Comparison of ENCODE assay signal across 8 cellular contexts in genomic region chr3:66394261-66395249, GRCh38.
DNase-seq lines count a peak whose midpoint lies in the region; ATAC-seq, FAIRE-seq and TF ChIP-seq lines count a peak whose summit lies in the region.

No MANE protein-coding gene starts in this region.

- H3K27me3 ChIP-seq in Caco-2 (replicated peaks; ENCODE audit: control insufficient read depth, insufficient read depth, low read length) (no peaks in the 10 kb centered on the region), OCI-LY3 (ENCODE audit: low read depth, low read length) (no peaks in the 10 kb centered on the region), H1 (replicated peaks in 1 of 4; ENCODE audit: control insufficient read depth in 3 of 4, extremely low read depth in 1 of 4, insufficient read depth in 3 of 4, low read length in 3 of 4) (no peaks in the 10 kb centered on the region)

- H3K56ac ChIP-seq in H1 (replicated peaks; ENCODE audit: insufficient read length, low read depth, low read length) = no peak overlapping the region

- H3K4me3 ChIP-seq in Caco-2 (ENCODE audit: low read depth, low read length) (no peak overlapping the region), OCI-LY3 (ENCODE audit: low read length) (peak overlapping the region; percentile 65; the same call in 1 of the 2 replicates), H1 (ENCODE audit: extremely low read depth in 1 of 4, insufficient read depth in 2 of 4, low read depth in 3 of 4, low read length in 4 of 4) (no peak overlapping the region)

- H3K4me1 Mint-ChIP-seq in Caco-2 (ENCODE audit: low read depth, unreplicated experiment) = no peaks in the 10 kb centered on the region

- no peak overlapping the region for H4K5ac ChIP-seq in H1 (ENCODE audit: insufficient read length, low read depth, low read length)

- peaks cover 2% of the 10 kb centered on the region; the same call in 1 of the 2 replicates for H3K79me1 ChIP-seq in H1 (ENCODE audit: low read depth, low read length)

- H3K23ac ChIP-seq in H1 (ENCODE audit: insufficient read length) = no peak overlapping the region

- no peak overlapping the region for H2BK20ac ChIP-seq in H1 (ENCODE audit: low read length)

- H4K20me1 ChIP-seq in OCI-LY3 (ENCODE audit: insufficient read depth, low read length) (no peaks in the 10 kb centered on the region), H1 (replicated peaks in 1 of 2; ENCODE audit: control insufficient read depth in 1 of 2, insufficient read depth in 2 of 2, low read length in 2 of 2) (peaks cover 5 to 11% of the 10 kb centered on the region in 2 experiments)

- H2BK15ac ChIP-seq in H1 (ENCODE audit: low read length) = no peak overlapping the region

- no peaks in the 10 kb centered on the region for H3K9me3 Mint-ChIP-seq in Caco-2 (ENCODE audit: unreplicated experiment)

- TF ChIP-seq RAD21 in H1 (IDR thresholded peaks at IDR 0.05 in 1 of 2, conservative IDR thresholded peaks at IDR 0.05 in 1 of 2; ENCODE audit: low read depth in 2 of 2, low read length in 2 of 2) = no peak

- H2AFZ ChIP-seq in OCI-LY3 (ENCODE audit: low read depth, low read length) (no peak overlapping the region), H1 (ENCODE audit: low read length) (no peak overlapping the region)

- H3K36me3 ChIP-seq in Caco-2 (ENCODE audit: control insufficient read depth, insufficient read depth, low read length) (peaks cover 5% of the 10 kb centered on the region), OCI-LY3 (replicated peaks; ENCODE audit: low read depth, low read length) (peaks cover 70% of the 10 kb centered on the region), H1 (ENCODE audit: control insufficient read depth in 2 of 4, insufficient read depth in 4 of 4, low read length in 3 of 4) (peaks cover 52 to 97% (median 72%) of the 10 kb centered on the region in 4 experiments)

- peak overlapping the region; percentile 42 for H3K27ac Mint-ChIP-seq in Caco-2 (ENCODE audit: unreplicated experiment)

- ATAC-seq in GM21619 (IDR thresholded peaks at IDR 0.05; ENCODE audit: unreplicated experiment) = no peak

- POLR2A ChIA-PET in Caco-2 (lab: Charles Lee) = no interaction called here
- POLR2A ChIA-PET in H1 (lab: Charles Lee; ENCODE audit: partially characterized antibody) = interaction anchor here (1.0 to 1.1 kb wide), 3 partner anchors 9 to 48 kb away, joined by 3 to 5 read pairs (median 4); no protein-coding TSS in a partner anchor

- 87% methylated on average over 15 of the region's 15 CpGs; no CpG with 5 or more reads in 1 of the 2 experiments for WGBS in H1 (ENCODE audit: extremely low coverage in 1 of 2, insufficient coverage in 1 of 2, insufficient read length in 1 of 2, insufficient replicate concordance in 2 of 2, low coverage in 1 of 2, low lambda C conversion rate in 2 of 2, missing lambda C conversion rate in 1 of 2), 2 experiments

- H3K18ac ChIP-seq in H1 (ENCODE audit: extremely low read depth, low read length) = no peak overlapping the region

- H3K4ac ChIP-seq in H1 (replicated peaks; ENCODE audit: insufficient read length, low read depth, low read length) = no peak overlapping the region

- no peak for DNase-seq in Caco-2
- DNase-seq in H1 (ENCODE audit: low read depth in 1 of 2, low spot score in 2 of 2) = no peak
- DNase-seq in pulmonary artery endothelial cell (ENCODE audit: low read depth, low spot score) = peak; percentile 26
- no peak for DNase-seq in stimulated activated CD4-positive, alpha-beta T cell treated with anti-CD3 and anti-CD28 coated beads, Interleukin-1b, Interleukin-23, amount 100 ng/mL, for 48 hours
- DNase-seq in stimulated activated CD8-positive, alpha-beta memory T cell treated with anti-CD3 and anti-CD28 coated beads, Interleukin-4, amount 100 ng/mL, for 48 hours = no peak
- DNase-seq in GM19238 (ENCODE audit: insufficient read length, low spot score) = no peak

- no peak overlapping the region for H3K14ac ChIP-seq in H1 (ENCODE audit: insufficient read length)

- H3K9me3 ChIP-seq in Caco-2 (no peaks in the 10 kb centered on the region), OCI-LY3 (ENCODE audit: insufficient read depth, low read length) (no peaks in the 10 kb centered on the region), H1 (ENCODE audit: insufficient read depth in 2 of 2, low read depth in 1 of 2, low read length in 1 of 2) (no peaks in the 10 kb centered on the region)

- no peak overlapping the region for H2BK12ac ChIP-seq in H1 (ENCODE audit: low read depth, low read length)

- no peak overlapping the region for H2BK120ac ChIP-seq in H1 (replicated peaks; ENCODE audit: low read depth, low read length)

- no peak overlapping the region for H4K91ac ChIP-seq in H1 (replicated peaks; ENCODE audit: insufficient read length, low read length)

- no peaks in the 10 kb centered on the region for H3K27me3 Mint-ChIP-seq in Caco-2 (ENCODE audit: insufficient read depth, unreplicated experiment)

- TF ChIP-seq POLR2A in H1 (IDR thresholded peaks at IDR 0.05; ENCODE audit: control extremely low read depth in 1 of 2, low read depth in 2 of 2, low read length in 2 of 2) = no peak; a peak in 1 of 3 replicates

- peak overlapping the region; percentile 78 for H3K27ac ChIP-seq in OCI-LY3 (ENCODE audit: low read length)
- no peak overlapping the region for H3K27ac ChIP-seq in H1 (ENCODE audit: low read depth, low read length)

- H3K9ac ChIP-seq in OCI-LY3 (ENCODE audit: low read length) (no peak overlapping the region), H1 (replicated peaks in 1 of 4; ENCODE audit: extremely low read depth in 1 of 4, low read depth in 3 of 4, low read length in 3 of 4) (no peak overlapping the region)

- H3K4me2 ChIP-seq in OCI-LY3 (ENCODE audit: low read length) (peak overlapping the region; percentile 77), H1 (ENCODE audit: insufficient read depth in 1 of 2, low read depth in 2 of 2, low read length in 2 of 2) (no peak overlapping the region)

- H2AK5ac ChIP-seq in H1 (ENCODE audit: low read depth, low read length) = no peak overlapping the region

- H3K79me2 ChIP-seq in OCI-LY3 (ENCODE audit: low read length) = 0 out of 2 replicates have a peak, but pooled peaks cover 11% of the 10 kb centered on the region
- peaks cover 0 to 16% of the 10 kb centered on the region in 2 experiments; a peak in 1 of 4 replicates for H3K79me2 ChIP-seq in H1 (ENCODE audit: control insufficient read depth in 1 of 2, insufficient read depth in 2 of 2, low read length in 2 of 2)

- no peak overlapping the region for H2BK5ac ChIP-seq in H1 (ENCODE audit: low read depth, low read length)

- FAIRE-seq in H1 (lab: Jason Lieb, UNC) = no peak

- BruUV-seq in Caco-2 (replicated peaks; lab: Mats Ljungman, UMichigan) = no TSS peak

- H3K4me1 ChIP-seq in Caco-2 (no peaks in the 10 kb centered on the region), OCI-LY3 (ENCODE audit: low read length) (peaks cover 64% of the 10 kb centered on the region), H1 (replicated peaks in 1 of 4; ENCODE audit: control insufficient read depth in 3 of 4, insufficient read depth in 4 of 4, low read length in 3 of 4) (no peaks in the 10 kb centered on the region; a peak in 1 of 7 replicates)

- no peak for TF ChIP-seq EP300 in H1 (IDR thresholded peaks at IDR 0.05; ENCODE audit: borderline replicate concordance in 1 of 2, low read depth in 2 of 2, low read length in 2 of 2)

- TF ChIP-seq CTCF in Caco-2 (IDR thresholded peaks at IDR 0.05; ENCODE audit: insufficient read depth in 1 of 2, low read depth in 1 of 2, low read length in 1 of 2, severe bottlenecking in 1 of 2, unreplicated experiment in 1 of 2) (no peak), OCI-LY3 (IDR thresholded peaks at IDR 0.05; ENCODE audit: low read depth, low read length) (no peak), H1 (IDR thresholded peaks at IDR 0.05; ENCODE audit: control extremely low read depth in 1 of 3, insufficient read depth in 1 of 3, low read depth in 1 of 3, low read length in 3 of 3) (no peak)

- no peaks in the 10 kb centered on the region for H3K23me2 ChIP-seq in H1 (ENCODE audit: low read depth, low read length)

- CTCF ChIA-PET in Caco-2 (lab: Charles Lee) (no interaction called here), H1 (lab: Charles Lee; ENCODE audit: partially characterized antibody) (interaction anchor here (0.9 to 4.9 kb wide), 11 partner anchors 9 to 428 kb away, joined by 3 to 28 read pairs (median 5); no protein-coding TSS in a partner anchor)

- intact Hi-C loops in Caco-2 (cut with micrococcal nuclease; ENCODE audit: unreplicated experiment) = no loop called here

- no peak overlapping the region for H3K4me3 Mint-ChIP-seq in Caco-2 (ENCODE audit: unreplicated experiment)

- H4K8ac ChIP-seq in H1 (ENCODE audit: extremely low read depth, insufficient read depth, low read length) = peak overlapping the region; percentile 45

- H3K36me3 Mint-ChIP-seq in Caco-2 (ENCODE audit: insufficient read depth, unreplicated experiment) = peaks cover 62% of the 10 kb centered on the region

TF ChIP-seq in H1, 55 proteins besides CTCF, POLR2A, EP300 and RAD21:
- no peak for TF ChIP-seq JUND (IDR thresholded peaks at IDR 0.05; ENCODE audit: low read length)
- TF ChIP-seq EGR1 (IDR thresholded peaks at IDR 0.05; ENCODE audit: borderline replicate concordance, low read depth, low read length) = no peak
- TF ChIP-seq RXRA (IDR thresholded peaks at IDR 0.05; ENCODE audit: insufficient read depth, low read depth, low read length) = no peak
- TF ChIP-seq POLR2AphosphoS5 (IDR thresholded peaks at IDR 0.05; ENCODE audit: low read depth, low read length) = peak; percentile 56
